8 cellular contexts compared by ENCODE assay signal in genomic region chr9:12702160-12702758, GRCh38. TPM values are rescaled to one million over a fixed set of nuclear protein-coding genes. Genes with fewer than 3 reads are reported as not detected.
A peak's percentile ranks its signal among the peaks of the same experiment; 100 is the strongest.
DNase-seq lines count a peak whose midpoint lies in the region; ATAC-seq and TF ChIP-seq lines count a peak whose summit lies in the region.

No MANE protein-coding gene starts in this region.

- no peaks in the 10 kb centered on the region for H3K9me3 ChIP-seq in Peyer's patch
- H3K9me3 ChIP-seq in prostate gland = no peaks in the 10 kb centered on the region

- TF ChIP-seq CTCF in Peyer's patch (IDR thresholded peaks at IDR 0.05) (peak in 4 of 6 experiments; percentile 18 to 64 (median 58)), fibroblast of villous mesenchyme (IDR thresholded peaks at IDR 0.05; ENCODE audit: insufficient read depth, low read depth, low read length) (peak; percentile 73), prostate gland (IDR thresholded peaks at IDR 0.05) (peak in 3 of 4 experiments; percentile 12 to 54 (median 37))

- H3K27me3 ChIP-seq in Peyer's patch (no peaks in the 10 kb centered on the region), prostate gland (replicated peaks; ENCODE audit: insufficient read depth) (no peaks in the 10 kb centered on the region)

- H3K36me3 ChIP-seq in Peyer's patch = no peaks in the 10 kb centered on the region
- H3K36me3 ChIP-seq in prostate gland = no peaks in the 10 kb centered on the region

- peak; percentile 35 for DNase-seq in H4 (ENCODE audit: low spot score)
- peak in 2 of 3 donors; percentile 37 to 59 for DNase-seq in Peyer's patch
- peak; percentile 83 for DNase-seq in fibroblast of villous mesenchyme (ENCODE audit: low read depth)
- DNase-seq in prostate gland (ENCODE audit: low spot score) = peak; percentile 16
- DNase-seq in stimulated activated CD4-positive, alpha-beta T cell treated with anti-CD3 and anti-CD28 coated beads, Interleukin-2, amount 100 ng/mL, for 24 hours = no peak
- no peak for DNase-seq in occipital lobe (lab: John Stamatoyannopoulos, UW)
- DNase-seq in OCI-M2 (lab: John Stamatoyannopoulos, UW; ENCODE audit: unreplicated experiment) = no peak

- H3K27ac ChIP-seq in Peyer's patch (no peak overlapping the region), prostate gland (no peak overlapping the region)

- ATAC-seq in GM21360 (IDR thresholded peaks at IDR 0.05; ENCODE audit: unreplicated experiment) = no peak

- WGBS in prostate gland = 18% methylated on average over 6 of the region's 6 CpGs

- intact Hi-C loops in prostate gland (cut with DNase I) = no loop called here

- H3K4me1 ChIP-seq in Peyer's patch (no peaks in the 10 kb centered on the region), prostate gland (replicated peaks) (no peaks in the 10 kb centered on the region)

- H3K4me3 ChIP-seq in Peyer's patch (no peak overlapping the region), fibroblast of villous mesenchyme (ENCODE audit: low read depth, low read length) (no peak overlapping the region), prostate gland (no peak overlapping the region)

- TF ChIP-seq POLR2A in Peyer's patch (IDR thresholded peaks at IDR 0.05) (no peak), prostate gland (IDR thresholded peaks at IDR 0.05) (no peak)

RNA-seq across cellular contexts. Expression of gene TYRP1, which starts 9.1 kb away (rescaled TPM):
- 3.8 and 5.9 TPM in 2 replicates for total RNA-seq in H4 (2014; rRNA removed; shearing (Covaris generic))
- total RNA-seq in Peyer's patch = 1 to 10 TPM in 1 of 4 donors, under 1 TPM in 2, not detected in 1; 0.70 to 2.5 (median 0.80) TPM
- total RNA-seq in fibroblast of villous mesenchyme = 0.43 and 2.9 TPM in 2 replicates
- under 1 TPM in 1 of 2 donors, not detected in 1; 0.80 TPM for total RNA-seq in prostate gland
- 0.31 TPM for total RNA-seq in occipital lobe

Comparison
In these comparisons a context has a peak if more than half of its experiments do, and no peak if none do; other contexts are left out.
1. DNase-seq: peak in H4 (single experiment), Peyer's patch (2 of 3), fibroblast of villous mesenchyme (single experiment) and prostate gland (single experiment); none in stimulated activated CD4-positive, alpha-beta T cell treated with anti-CD3 and anti-CD28 coated beads, Interleukin-2, amount 100 ng/mL, for 24 hours (0 of 2), occipital lobe (single experiment) and OCI-M2 (single experiment).
2. Peak in every context shown above with its lines, with median percentiles within 50 percentile points of each other: CTCF ChIP-seq.